ENCODE assay signal across 15 cellular contexts in the genomic region with DNA sequence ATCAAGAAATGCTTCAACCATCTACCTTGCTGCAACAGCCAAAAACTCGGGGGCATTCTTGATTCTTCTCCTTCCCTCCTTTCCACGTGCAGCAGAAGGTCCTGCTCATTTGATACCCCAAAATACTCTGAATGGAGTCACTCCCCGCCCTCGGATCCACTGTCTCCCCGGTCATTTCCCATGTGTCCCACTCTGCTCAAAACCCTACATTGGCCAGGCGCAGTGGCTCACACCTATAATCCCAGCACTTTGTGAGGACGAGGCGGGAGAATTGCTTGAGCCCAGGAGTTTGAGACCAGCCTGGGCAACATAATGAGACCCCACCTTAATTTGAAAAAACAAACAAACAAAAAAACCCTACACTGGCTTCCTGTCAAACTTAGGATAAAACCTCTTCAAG. TPM values are rescaled to one million over a fixed set of nuclear protein-coding genes. Genes with fewer than 3 reads are reported as not detected.
"Had no signal": no experiment of that assay in that cellular context is flagged by ENCODE, and none has a peak within 500 bp of the region (broad histone marks: within the 10 kb centered on the region; RNA-seq: fewer than 3 reads in every experiment).

No MANE protein-coding gene starts in this region.

- H3K36me3 ChIP-seq: ascending aorta, heart left ventricle, left lung, ovary, tibial artery had no signal

- H3K27me3 ChIP-seq: ascending aorta, heart left ventricle, left lung, ovary had no signal

- H3K27me3 Mint-ChIP-seq: activated CD4-positive, alpha-beta T cell treated with anti-CD3 and anti-CD28 coated beads for 36 hours; activated naive CD8-positive, alpha-beta T cell treated with anti-CD3 and anti-CD28 coated beads, Interleukin-2, amount 50 U/mL, for 24 hours had no signal

- H3K4me3 Mint-ChIP-seq: activated CD4-positive, alpha-beta T cell treated with anti-CD3 and anti-CD28 coated beads for 36 hours; activated CD8-positive, alpha-beta T cell treated with anti-CD3 and anti-CD28 coated beads, Interleukin-2, amount 10 ng/mL, durations not matched to agents 7 days and 5 days; activated naive CD8-positive, alpha-beta T cell treated with anti-CD3 and anti-CD28 coated beads, Interleukin-2, amount 50 U/mL, for 24 hours; nephron progenitor cell had no signal

- DNase-seq: activated CD4-positive, alpha-beta T cell treated with anti-CD3 and anti-CD28 coated beads for 36 hours; activated CD8-positive, alpha-beta T cell treated with anti-CD3 and anti-CD28 coated beads, Interleukin-2, amount 10 ng/mL, durations not matched to agents 7 days and 5 days; activated naive CD8-positive, alpha-beta T cell treated with anti-CD3 and anti-CD28 coated beads, Interleukin-2, amount 50 U/mL, for 24 hours; effector CD8-positive, alpha-beta T cell; heart left ventricle; nephron progenitor cell; ovary; stimulated activated CD4-positive, alpha-beta T cell treated with anti-CD3 and anti-CD28 coated beads, Interleukin-4, amount 100 ng/mL, for 4 hours; T-helper 9 cell had no signal

- H3K9me3 ChIP-seq: ascending aorta, heart left ventricle, left lung, ovary, tibial artery had no signal

- H3K27ac ChIP-seq: ascending aorta, heart left ventricle, left lung, ovary, tibial artery had no signal

- H3K4me1 ChIP-seq: ascending aorta, heart left ventricle, tibial artery had no signal

- H3K9me3 Mint-ChIP-seq: activated naive CD8-positive, alpha-beta T cell treated with anti-CD3 and anti-CD28 coated beads, Interleukin-2, amount 50 U/mL, for 24 hours; nephron progenitor cell had no signal

- H3K27ac Mint-ChIP-seq: activated CD4-positive, alpha-beta T cell treated with anti-CD3 and anti-CD28 coated beads for 36 hours; activated naive CD8-positive, alpha-beta T cell treated with anti-CD3 and anti-CD28 coated beads, Interleukin-2, amount 50 U/mL, for 24 hours; nephron progenitor cell had no signal

- H3K4me3 ChIP-seq: ascending aorta, heart left ventricle, left lung, ovary, tibial artery had no signal

RNA-seq across cellular contexts. Expression of a gene that starts 2.6 kb away (rescaled TPM):
- total RNA-seq: activated CD4-positive, alpha-beta T cell treated with anti-CD3 and anti-CD28 coated beads for 36 hours; activated CD8-positive, alpha-beta T cell treated with anti-CD3 and anti-CD28 coated beads, Interleukin-2, amount 10 ng/mL, durations not matched to agents 7 days and 5 days; ascending aorta; bronchial epithelial cell; fibroblast of lung; frontal cortex; heart left ventricle; left lung had no signal

RNA-seq across cellular contexts. Expression of a gene that starts 30.1 kb away (rescaled TPM):
- total RNA-seq: activated CD4-positive, alpha-beta T cell treated with anti-CD3 and anti-CD28 coated beads for 36 hours; activated CD8-positive, alpha-beta T cell treated with anti-CD3 and anti-CD28 coated beads, Interleukin-2, amount 10 ng/mL, durations not matched to agents 7 days and 5 days; ascending aorta; bronchial epithelial cell; fibroblast of lung; frontal cortex; heart left ventricle; ovary had no signal
